ENCODE assay signal across 8 cellular contexts in the genomic region with DNA sequence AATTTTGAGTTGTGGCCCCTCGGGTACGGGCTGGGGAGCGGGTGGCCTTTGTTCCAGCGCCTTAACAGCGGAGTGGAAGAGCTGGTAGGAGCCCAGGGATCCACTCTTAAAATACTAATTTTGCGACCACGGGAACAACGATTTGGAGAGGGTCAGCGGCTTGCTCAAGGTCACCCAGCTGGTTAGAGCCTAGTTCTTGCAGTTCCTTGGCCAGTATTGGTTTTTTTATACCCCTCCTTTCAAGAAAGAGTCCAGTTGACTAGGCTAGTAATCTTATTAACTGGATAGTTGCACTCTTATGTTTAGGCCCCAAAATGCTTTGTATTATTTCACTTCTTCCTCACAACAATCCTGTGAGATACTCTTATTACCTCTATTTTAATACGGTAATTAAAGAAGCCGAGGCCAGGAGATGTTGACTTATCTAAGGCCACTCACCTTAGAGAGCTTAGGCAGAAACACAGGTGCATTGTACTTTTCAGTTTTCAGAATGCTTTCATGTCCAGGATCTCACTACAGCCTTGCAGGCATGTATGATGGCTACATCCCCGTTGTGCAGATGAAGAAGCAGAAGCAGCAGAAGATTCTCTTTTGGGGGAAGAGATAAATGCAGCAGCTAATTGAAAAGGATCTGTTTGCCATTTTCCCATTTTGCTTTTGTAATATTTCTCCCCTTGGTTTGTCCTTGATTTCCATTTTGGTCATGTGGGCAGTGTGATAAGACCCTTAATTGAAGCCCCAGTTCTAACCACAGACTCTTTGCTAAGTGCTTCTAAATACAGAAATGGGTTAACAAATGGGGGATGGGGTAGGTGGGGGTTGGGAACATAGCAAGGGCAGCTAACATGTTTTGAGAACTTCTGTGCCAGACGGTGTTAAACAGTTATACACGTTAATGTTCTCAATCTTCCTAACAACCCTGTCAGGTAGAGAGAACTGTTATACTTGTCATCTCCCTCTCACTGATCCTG. TPM values are rescaled to one million over a fixed set of nuclear protein-coding genes. Genes with fewer than 3 reads are reported as not detected.
A peak's percentile ranks its signal among the peaks of the same experiment; 100 is the strongest.
DNase-seq lines count a peak whose midpoint lies in the region; ATAC-seq, FAIRE-seq and TF ChIP-seq lines count a peak whose summit lies in the region.

No MANE protein-coding gene starts in this region.

- peak overlapping the region; percentile 83 for H3K4me2 ChIP-seq in K562 (ENCODE audit: insufficient read depth, low read length)
- peak overlapping the region; percentile 69 for H3K4me2 ChIP-seq in mesendoderm (ENCODE audit: low read length)

- WGBS in K562 (ENCODE audit: insufficient coverage, low coverage, missing lambda C conversion rate): 2% methylated on average over 14 of the region's 14 CpGs
- no CpG with 5 or more reads among the region's 14 CpGs for WGBS in mesendoderm (ENCODE audit: extremely low coverage, insufficient coverage, low lambda C conversion rate)

- H3K9me3 Mint-ChIP-seq in IgD-negative memory B cell: no peaks in the 10 kb centered on the region

- CTCF ChIA-PET in K562 (lab: Yijun Ruan, JAX; ENCODE audit: low intra/inter-chr PET ratio): no interaction called here

- H3K27ac ChIP-seq in K562 (ENCODE audit: extremely low read depth, low read depth, low read length) (peak overlapping the region; percentile 98), mesendoderm (ENCODE audit: low read depth, low read length) (peak overlapping the region; percentile 94)

- in situ Hi-C loops in K562 (cut with MboI): no loop called here

- peak overlapping the region; percentile 93 to 98 (median 94) for H3K4me3 Mint-ChIP-seq in IgD-negative memory B cell

- no peaks in the 10 kb centered on the region for H3K27me3 Mint-ChIP-seq in IgD-negative memory B cell

- no peak overlapping the region for H4K8ac ChIP-seq in mesendoderm (ENCODE audit: low read depth, low read length)

- no peak overlapping the region for H2BK15ac ChIP-seq in mesendoderm (replicated peaks; ENCODE audit: low read depth)

- H3K27me3 ChIP-seq in BE2C: no peaks in the 10 kb centered on the region
- no peaks in the 10 kb centered on the region for H3K27me3 ChIP-seq in K562 (ENCODE audit: control insufficient read depth in 2 of 2, insufficient read depth in 2 of 2, low read length in 2 of 2)
- H3K27me3 ChIP-seq in mesendoderm (ENCODE audit: insufficient read depth, low read length, poor library complexity): no peaks in the 10 kb centered on the region

- TF ChIP-seq CTCF in BE2C (IDR thresholded peaks at IDR 0.05; ENCODE audit: low read depth, low read length) (no peak), K562 (IDR thresholded peaks at IDR 0.05 in 2 of 3, conservative IDR thresholded peaks at IDR 0.05 in 1 of 3; ENCODE audit: insufficient read depth in 2 of 3, low read depth in 1 of 3, low read length in 3 of 3) (no peak)

- H2AFZ ChIP-seq in K562 (ENCODE audit: low read depth, low read length): no peak overlapping the region

- H3K9me1 ChIP-seq in K562 (ENCODE audit: control insufficient read depth, insufficient read depth, low read length): peaks cover 13% of the 10 kb centered on the region

- H3K9ac ChIP-seq in K562 (ENCODE audit: insufficient read depth in 1 of 2, low read depth in 2 of 2, low read length in 2 of 2) (peak overlapping the region; percentile 93 to 96), mesendoderm (ENCODE audit: low read length) (peak overlapping the region; percentile 96)

- peaks cover 8% of the 10 kb centered on the region; the same call in 1 of the 2 replicates for H4K20me1 ChIP-seq in K562 (replicated peaks; ENCODE audit: control insufficient read depth, insufficient read depth, low read length)

- FAIRE-seq in K562 (lab: Jason Lieb, UNC): no peak

- peak overlapping the region; percentile 91 for H2BK5ac ChIP-seq in mesendoderm (ENCODE audit: low read length)

- H3K36me3 Mint-ChIP-seq in IgD-negative memory B cell: peaks cover 5% of the 10 kb centered on the region

- H3K4ac ChIP-seq in mesendoderm (ENCODE audit: low read depth, low read length): peak overlapping the region; percentile 92

- no peak overlapping the region for H2AK5ac ChIP-seq in mesendoderm (ENCODE audit: low read length)

- POLR2A ChIA-PET in K562 (lab: Yijun Ruan, JAX): interaction anchor here (2.7 kb wide), 1 partner anchor 10 kb away, joined by 34 read pairs; no protein-coding TSS in a partner anchor

- H3K36me3 ChIP-seq in BE2C: peaks cover 43% of the 10 kb centered on the region
- H3K36me3 ChIP-seq in K562 (ENCODE audit: control insufficient read depth, insufficient read depth, low read length): peaks cover 41% of the 10 kb centered on the region
- H3K36me3 ChIP-seq in mesendoderm (ENCODE audit: control insufficient read depth, insufficient read depth, low read length): peaks cover 5% of the 10 kb centered on the region

- TSS peak; percentile 55 for BruUV-seq in K562 (replicated peaks; lab: Mats Ljungman, UMichigan)

- peak overlapping the region; percentile 93 to 98 (median 94) for H3K27ac Mint-ChIP-seq in IgD-negative memory B cell

- H3K56ac ChIP-seq in mesendoderm (ENCODE audit: low read length): peak overlapping the region; percentile 98

- H3K4me3 ChIP-seq in BE2C (ENCODE audit: low read depth, low read length): peak overlapping the region; percentile 77
- peak overlapping the region; percentile 66 for H3K4me3 ChIP-seq in K562
- H3K4me3 ChIP-seq in mesendoderm (ENCODE audit: low read length): peak overlapping the region; percentile 87

- H2BK120ac ChIP-seq in mesendoderm (ENCODE audit: low read depth, low read length): peak overlapping the region; percentile 56

- no peak overlapping the region for H4K5ac ChIP-seq in mesendoderm (ENCODE audit: low read length)

- no peak for DNase-seq in BE2C
- DNase-seq in K562 (ENCODE audit: extremely low read depth in 1 of 4, low spot score in 3 of 4): no peak
- DNase-seq in mesendoderm: no peak
- no peak for DNase-seq in NCI-H2029 (lab: John Stamatoyannopoulos, UW)

- intact Hi-C loops in K562 (cut with micrococcal nuclease): no loop called here

- TF ChIP-seq POLR2A in K562 (conservative IDR thresholded peaks at IDR 0.05): no peak

- peaks cover 64% of the 10 kb centered on the region for H3K79me2 ChIP-seq in K562 (ENCODE audit: control insufficient read depth, insufficient read depth, low read length)
- peaks cover 49% of the 10 kb centered on the region for H3K79me2 ChIP-seq in mesendoderm (ENCODE audit: control insufficient read depth, insufficient read depth, low read length)

- peaks cover 32 to 42% (median 37%) of the 10 kb centered on the region in 3 donors for H3K4me1 Mint-ChIP-seq in IgD-negative memory B cell

- TF ChIP-seq RAD21 in K562 (CRISPR knock-in tag; conservative IDR thresholded peaks at IDR 0.05 in 1 of 2, IDR thresholded peaks at IDR 0.05 in 1 of 2): no peak

- peaks cover 20% of the 10 kb centered on the region for H3K79me1 ChIP-seq in mesendoderm (ENCODE audit: low read length)

- H3K18ac ChIP-seq in mesendoderm (ENCODE audit: low read length): peak overlapping the region; percentile 94

- ATAC-seq in K562 (no peak), GM18511 (IDR thresholded peaks at IDR 0.05; ENCODE audit: unreplicated experiment) (no peak), HG03432 (IDR thresholded peaks at IDR 0.05; ENCODE audit: unreplicated experiment) (no peak), HG03095 (IDR thresholded peaks at IDR 0.05; ENCODE audit: unreplicated experiment) (no peak)

- no peak for TF ChIP-seq EP300 in K562 (IDR thresholded peaks at IDR 0.05; ENCODE audit: low read length)

- H3K23ac ChIP-seq in mesendoderm (ENCODE audit: low read length): peak overlapping the region; percentile 31

- no peaks in the 10 kb centered on the region for H3K9me3 ChIP-seq in BE2C
- H3K9me3 ChIP-seq in K562 (replicated peaks; ENCODE audit: control insufficient read depth, insufficient read depth, low read depth, low read length): no peaks in the 10 kb centered on the region; the same call in 1 of the 2 replicates

- H3K4me1 ChIP-seq in BE2C (no peaks in the 10 kb centered on the region; the same call in none of the 2 replicates), K562 (replicated peaks in 1 of 2; ENCODE audit: control insufficient read depth in 2 of 2, insufficient read depth in 2 of 2, low read length in 2 of 2) (peaks cover 17 to 34% of the 10 kb centered on the region in 2 experiments; a peak in 4 of 5 replicates), mesendoderm (ENCODE audit: control insufficient read depth, low read depth, low read length) (peaks cover 2% of the 10 kb centered on the region)

RNA-seq across cellular contexts. Expression of gene SREBF2, which starts 1.4 kb away (rescaled TPM):
- polyA plus RNA-seq in BE2C (2012; ENCODE audit: insufficient read depth, insufficient read length, low read depth): 236 TPM
- polyA plus RNA-seq in IgD-negative memory B cell (59.8 TPM), K562 (2011; rRNA removed) (55.3 and 89.8 TPM in 2 replicates), K562 (2014; fragmentation: Illumina TruSeq; extraction: Trizol) (64.5 and 74.3 TPM in 2 replicates), K562 (2014; fragmentation: Nextera tagmentation; extraction: Ambion mirVana) (1 to 10 TPM; 1.1 TPM), K562 (2014; rRNA removed) (62.8 and 63.9 TPM in 2 replicates)
- 399 and 583 TPM in 2 replicates for total RNA-seq in K562 (2011; cell fraction: chromatin; rRNA removed; ENCODE audit: low replicate concordance)
- 378 and 395 TPM in 2 replicates for total RNA-seq in K562 (2011; cell fraction: nucleolus; rRNA removed)
- 386 and 451 TPM in 2 replicates for total RNA-seq in K562 (2011; cell fraction: nucleoplasm; rRNA removed)
- total RNA-seq in K562 (2014; rRNA removed) (26.6 and 38.5 TPM in 2 replicates), K562 (2014; rRNA removed; fragmentation: Illumina TruSeq; extraction: Trizol) (26.9 and 27.2 TPM in 2 replicates), K562 (2015; rRNA removed; fragmentation: Illumina TruSeq; extraction: Trizol) (22.4 and 24.8 TPM in 2 replicates), K562 (2021) (73.9 and 84.2 TPM in 2 replicates)
- 94.7 and 107 TPM in 2 replicates for polyA plus RNA-seq in K562 (2011; cell fraction: cytosol; rRNA removed)
- polyA plus RNA-seq in K562 (2011; cell fraction: nucleus; rRNA removed): 167 and 200 TPM in 2 replicates
- polyA plus RNA-seq in K562 (2012): 57.0 and 119 TPM in 2 replicates
- polyA minus RNA-seq in K562 (2011; rRNA and poly(A)+ RNA removed): 76.8 and 96.3 TPM in 2 replicates
- polyA minus RNA-seq in K562 (2011; cell fraction: cytosol; rRNA and poly(A)+ RNA removed): 59.7 and 96.8 TPM in 2 replicates
- polyA minus RNA-seq in K562 (2011; cell fraction: nucleus; rRNA and poly(A)+ RNA removed): 55.1 and 75.6 TPM in 2 replicates
- polyA plus RNA-seq in mesendoderm (2013, experiment 1 of 2): 83.8 TPM
- polyA plus RNA-seq in mesendoderm (2013, experiment 2 of 2): 84.9 TPM

RNA-seq across cellular contexts. Expression of gene CCDC134, which starts 33.8 kb away (rescaled TPM):
- 4.3 TPM for polyA plus RNA-seq in BE2C (2012; ENCODE audit: insufficient read depth, insufficient read length, low read depth)
- polyA plus RNA-seq in IgD-negative memory B cell (6.1 TPM), K562 (2011; rRNA removed) (5.0 and 5.1 TPM in 2 replicates), K562 (2014; fragmentation: Illumina TruSeq; extraction: Trizol) (4.2 and 5.3 TPM in 2 replicates), K562 (2014; fragmentation: Nextera tagmentation; extraction: Ambion mirVana) (under 1 TPM; 0.56 to 0.99 TPM), K562 (2014; rRNA removed) (5.2 and 6.8 TPM in 2 replicates)
- total RNA-seq in K562 (2011; cell fraction: chromatin; rRNA removed; ENCODE audit: low replicate concordance): 11.6 and 24.3 TPM in 2 replicates
- total RNA-seq in K562 (2011; cell fraction: nucleolus; rRNA removed): 22.4 and 24.5 TPM in 2 replicates
- 18.8 and 20.0 TPM in 2 replicates for total RNA-seq in K562 (2011; cell fraction: nucleoplasm; rRNA removed)
- total RNA-seq in K562 (2014; rRNA removed) (6.9 and 11.7 TPM in 2 replicates), K562 (2014; rRNA removed; fragmentation: Illumina TruSeq; extraction: Trizol) (6.3 and 7.7 TPM in 2 replicates), K562 (2015; rRNA removed; fragmentation: Illumina TruSeq; extraction: Trizol) (9.2 and 9.5 TPM in 2 replicates), K562 (2021) (11.9 and 12.4 TPM in 2 replicates)
- polyA plus RNA-seq in K562 (2011; cell fraction: cytosol; rRNA removed): 5.5 and 6.0 TPM in 2 replicates
- polyA plus RNA-seq in K562 (2011; cell fraction: nucleus; rRNA removed): 3.8 and 5.5 TPM in 2 replicates
- 2.4 and 3.0 TPM in 2 replicates for polyA plus RNA-seq in K562 (2012)
- polyA minus RNA-seq in K562 (2011; rRNA and poly(A)+ RNA removed): 13.2 and 19.0 TPM in 2 replicates
- polyA minus RNA-seq in K562 (2011; cell fraction: cytosol; rRNA and poly(A)+ RNA removed): 14.0 and 14.1 TPM in 2 replicates
- polyA minus RNA-seq in K562 (2011; cell fraction: nucleus; rRNA and poly(A)+ RNA removed): 7.5 and 9.2 TPM in 2 replicates
- polyA plus RNA-seq in mesendoderm (2013, experiment 1 of 2): 8.3 TPM
- 8.0 TPM for polyA plus RNA-seq in mesendoderm (2013, experiment 2 of 2)
